Comparison of ENCODE assay signal across 15 cellular contexts in the genomic region with DNA sequence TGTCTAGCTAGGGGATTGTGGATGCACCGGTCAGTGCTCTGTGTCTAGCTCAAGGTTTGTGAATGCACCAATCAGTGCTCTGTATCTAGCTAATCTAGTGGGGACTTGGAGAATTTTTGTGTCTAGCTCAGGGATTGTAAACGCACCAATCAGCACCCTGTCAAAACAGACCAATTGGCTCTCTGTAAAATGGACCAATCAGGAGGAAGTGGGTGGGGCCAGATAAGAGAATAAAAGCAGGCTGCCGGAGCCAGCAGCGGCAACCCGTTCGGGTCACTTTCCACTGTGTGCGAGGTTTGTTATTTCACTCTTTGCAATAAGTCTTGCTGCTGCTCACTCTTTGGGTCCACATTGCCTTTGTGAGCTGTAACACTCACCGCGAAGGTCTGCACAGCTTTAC. TPM values are rescaled to one million over a fixed set of nuclear protein-coding genes. Genes with fewer than 3 reads are reported as not detected.
"Had no signal": no experiment of that assay in that cellular context is flagged by ENCODE, and none has a peak within 500 bp of the region (broad histone marks: within the 10 kb centered on the region; RNA-seq: fewer than 3 reads in every experiment).

No MANE protein-coding gene starts in this region.

RNA-seq across cellular contexts. Expression of a gene that starts 21.0 kb away (rescaled TPM):
- total RNA-seq: naive thymus-derived CD4-positive, alpha-beta T cell; naive thymus-derived CD8-positive, alpha-beta T cell; natural killer cell; natural killer cell treated with Interleukin-12 subunit alpha and Interleukin-12 subunit beta and Interleukin-15 and Interleukin-18, amount 100 ng/mL, for 72 hours; occipital lobe; osteoblast; ovary; posterior vena cava; prostate gland; renal cortical epithelial cell; right lobe of liver; sciatic nerve; sigmoid colon had no signal
- polyA plus RNA-seq: naive thymus-derived CD4-positive, alpha-beta T cell; neural cell; ovary; psoas muscle had no signal
